In the genomic region with DNA sequence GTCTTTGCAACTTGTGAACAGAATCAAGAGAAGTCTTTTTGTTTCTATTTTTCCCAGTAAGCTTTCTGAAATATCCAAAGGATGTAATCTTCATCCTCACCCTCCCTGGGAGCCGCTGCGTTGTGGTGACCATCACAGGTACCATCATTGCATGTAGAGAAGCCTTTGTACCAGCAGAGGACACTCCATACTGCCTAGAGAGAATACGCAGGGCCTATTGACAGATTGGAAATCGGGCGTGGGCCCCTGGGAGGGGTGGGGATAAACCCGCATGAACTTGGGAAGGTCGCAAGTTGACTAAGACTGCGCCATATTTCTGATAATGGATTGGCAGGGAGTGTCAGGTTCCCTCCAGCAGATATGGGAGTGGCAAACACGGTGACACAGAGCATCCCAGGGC, we compare ENCODE assay signal across 1 cellular context.
TF ChIP-seq lines count a peak whose summit lies in the region.

No MANE protein-coding gene starts in this region.

TF ChIP-seq in GM23338, 12 proteins besides CTCF, POLR2A, EP300 and RAD21 (continued from another document):
- TF ChIP-seq, protein P1, sequence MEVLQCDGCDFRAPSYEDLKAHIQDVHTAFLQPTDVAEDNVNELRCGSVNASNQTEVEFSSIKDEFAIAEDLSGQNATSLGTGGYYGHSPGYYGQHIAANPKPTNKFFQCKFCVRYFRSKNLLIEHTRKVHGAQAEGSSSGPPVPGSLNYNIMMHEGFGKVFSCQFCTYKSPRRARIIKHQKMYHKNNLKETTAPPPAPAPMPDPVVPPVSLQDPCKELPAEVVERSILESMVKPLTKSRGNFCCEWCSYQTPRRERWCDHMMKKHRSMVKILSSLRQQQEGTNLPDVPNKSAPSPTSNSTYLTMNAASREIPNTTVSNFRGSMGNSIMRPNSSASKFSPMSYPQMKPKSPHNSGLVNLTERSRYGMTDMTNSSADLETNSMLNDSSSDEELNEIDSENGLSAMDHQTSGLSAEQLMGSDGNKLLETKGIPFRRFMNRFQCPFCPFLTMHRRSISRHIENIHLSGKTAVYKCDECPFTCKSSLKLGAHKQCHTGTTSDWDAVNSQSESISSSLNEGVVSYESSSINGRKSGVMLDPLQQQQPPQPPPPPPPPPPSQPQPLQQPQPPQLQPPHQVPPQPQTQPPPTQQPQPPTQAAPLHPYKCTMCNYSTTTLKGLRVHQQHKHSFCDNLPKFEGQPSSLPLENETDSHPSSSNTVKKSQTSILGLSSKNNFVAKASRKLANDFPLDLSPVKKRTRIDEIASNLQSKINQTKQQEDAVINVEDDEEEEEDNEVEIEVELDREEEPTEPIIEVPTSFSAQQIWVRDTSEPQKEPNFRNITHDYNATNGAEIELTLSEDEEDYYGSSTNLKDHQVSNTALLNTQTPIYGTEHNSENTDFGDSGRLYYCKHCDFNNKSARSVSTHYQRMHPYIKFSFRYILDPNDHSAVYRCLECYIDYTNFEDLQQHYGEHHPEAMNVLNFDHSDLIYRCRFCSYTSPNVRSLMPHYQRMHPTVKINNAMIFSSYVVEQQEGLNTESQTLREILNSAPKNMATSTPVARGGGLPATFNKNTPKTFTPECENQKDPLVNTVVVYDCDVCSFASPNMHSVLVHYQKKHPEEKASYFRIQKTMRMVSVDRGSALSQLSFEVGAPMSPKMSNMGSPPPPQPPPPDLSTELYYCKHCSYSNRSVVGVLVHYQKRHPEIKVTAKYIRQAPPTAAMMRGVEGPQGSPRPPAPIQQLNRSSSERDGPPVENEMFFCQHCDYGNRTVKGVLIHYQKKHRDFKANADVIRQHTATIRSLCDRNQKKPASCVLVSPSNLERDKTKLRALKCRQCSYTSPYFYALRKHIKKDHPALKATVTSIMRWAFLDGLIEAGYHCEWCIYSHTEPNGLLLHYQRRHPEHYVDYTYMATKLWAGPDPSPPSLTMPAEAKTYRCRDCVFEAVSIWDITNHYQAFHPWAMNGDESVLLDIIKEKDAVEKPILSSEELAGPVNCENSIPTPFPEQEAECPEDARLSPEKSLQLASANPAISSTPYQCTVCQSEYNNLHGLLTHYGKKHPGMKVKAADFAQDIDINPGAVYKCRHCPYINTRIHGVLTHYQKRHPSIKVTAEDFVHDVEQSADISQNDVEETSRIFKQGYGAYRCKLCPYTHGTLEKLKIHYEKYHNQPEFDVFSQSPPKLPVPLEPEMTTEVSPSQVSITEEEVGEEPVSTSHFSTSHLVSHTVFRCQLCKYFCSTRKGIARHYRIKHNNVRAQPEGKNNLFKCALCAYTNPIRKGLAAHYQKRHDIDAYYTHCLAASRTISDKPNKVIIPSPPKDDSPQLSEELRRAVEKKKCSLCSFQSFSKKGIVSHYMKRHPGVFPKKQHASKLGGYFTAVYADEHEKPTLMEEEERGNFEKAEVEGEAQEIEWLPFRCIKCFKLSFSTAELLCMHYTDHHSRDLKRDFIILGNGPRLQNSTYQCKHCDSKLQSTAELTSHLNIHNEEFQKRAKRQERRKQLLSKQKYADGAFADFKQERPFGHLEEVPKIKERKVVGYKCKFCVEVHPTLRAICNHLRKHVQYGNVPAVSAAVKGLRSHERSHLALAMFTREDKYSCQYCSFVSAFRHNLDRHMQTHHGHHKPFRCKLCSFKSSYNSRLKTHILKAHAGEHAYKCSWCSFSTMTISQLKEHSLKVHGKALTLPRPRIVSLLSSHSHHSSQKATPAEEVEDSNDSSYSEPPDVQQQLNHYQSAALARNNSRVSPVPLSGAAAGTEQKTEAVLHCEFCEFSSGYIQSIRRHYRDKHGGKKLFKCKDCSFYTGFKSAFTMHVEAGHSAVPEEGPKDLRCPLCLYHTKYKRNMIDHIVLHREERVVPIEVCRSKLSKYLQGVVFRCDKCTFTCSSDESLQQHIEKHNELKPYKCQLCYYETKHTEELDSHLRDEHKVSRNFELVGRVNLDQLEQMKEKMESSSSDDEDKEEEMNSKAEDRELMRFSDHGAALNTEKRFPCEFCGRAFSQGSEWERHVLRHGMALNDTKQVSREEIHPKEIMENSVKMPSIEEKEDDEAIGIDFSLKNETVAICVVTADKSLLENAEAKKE (CRISPR knock-in tag; IDR thresholded peaks at IDR 0.05) = no peak
- TF ChIP-seq CREB1 (CRISPR knock-in tag; IDR thresholded peaks at IDR 0.05; ENCODE audit: low read depth) (no peak), ZNF114 (CRISPR knock-in tag; IDR thresholded peaks at IDR 0.05) (no peak)
